ENCODE assay signal across 12 cellular contexts in genomic region chr2:36562245-36562644, GRCh38. TPM values are rescaled to one million over a fixed set of nuclear protein-coding genes. Genes with fewer than 3 reads are reported as not detected.
A peak's percentile ranks its signal among the peaks of the same experiment; 100 is the strongest.
DNase-seq lines count a peak whose midpoint lies in the region; ATAC-seq, FAIRE-seq and TF ChIP-seq lines count a peak whose summit lies in the region.
"Had no signal": no experiment of that assay in that cellular context is flagged by ENCODE, and none has a peak within 500 bp of the region (broad histone marks: within the 10 kb centered on the region; RNA-seq: fewer than 3 reads in every experiment).

No MANE protein-coding gene starts in this region.

- H3K36me3 Mint-ChIP-seq in CD8-positive, alpha-beta memory T cell: peaks cover 15 to 75% (median 32%) of the 10 kb centered on the region in 3 donors

- peak overlapping the region; percentile 36 to 57 for H3K27ac ChIP-seq in right atrium auricular region
- no peak overlapping the region for H3K27ac ChIP-seq in CD8-positive, alpha-beta memory T cell (ENCODE audit: low read depth, low read length)

- intact Hi-C loops in Right ventricle myocardium inferior (cut with DNase I): no loop called here

- H3K36me3 ChIP-seq in right atrium auricular region: no peaks in the 10 kb centered on the region
- no peaks in the 10 kb centered on the region for H3K36me3 ChIP-seq in CD8-positive, alpha-beta memory T cell (ENCODE audit: insufficient read depth, low read length)

- peaks cover 10 to 21% (median 16%) of the 10 kb centered on the region in 3 donors for H3K4me1 Mint-ChIP-seq in CD8-positive, alpha-beta memory T cell

- peaks cover 0 to 4% of the 10 kb centered on the region in 2 donors for H3K4me1 ChIP-seq in right atrium auricular region
- H3K4me1 ChIP-seq in CD8-positive, alpha-beta memory T cell (ENCODE audit: insufficient read depth, low read length): no peaks in the 10 kb centered on the region

- POLR2A ChIA-PET in CD8-positive, alpha-beta memory T cell (lab: Charles Lee): no interaction called here

- TF ChIP-seq CTCF in right atrium auricular region (IDR thresholded peaks at IDR 0.05): no peak

- no peak overlapping the region for H3K4me3 ChIP-seq in right atrium auricular region
- H3K4me3 ChIP-seq in CD8-positive, alpha-beta memory T cell (ENCODE audit: low read length): no peak overlapping the region

- no peak overlapping the region for H3K27ac Mint-ChIP-seq in CD8-positive, alpha-beta memory T cell
- H3K27ac Mint-ChIP-seq: naive thymus-derived CD4-positive, alpha-beta T cell had no signal

- ATAC-seq in Right ventricle myocardium inferior: no peak

- DNase-seq in right atrium auricular region (ENCODE audit: low spot score): no peak
- no peak for DNase-seq in Right ventricle myocardium inferior (ENCODE audit: missing footprints)
- DNase-seq in astrocyte of the hippocampus (ENCODE audit: low read depth, low spot score): peak; percentile 70
- peak; percentile 84 for DNase-seq in iris pigment epithelial cell (ENCODE audit: low read depth)
- DNase-seq in urothelium cell line (ENCODE audit: low spot score): peak; percentile 11
- no peak for DNase-seq in occipital lobe (lab: John Stamatoyannopoulos, UW)
- no peak for DNase-seq in CD8-positive, alpha-beta memory T cell
- DNase-seq in activated naive CD4-positive, alpha-beta T cell treated with Interleukin-2 at 50 U/mL for 16 hours: no peak
- DNase-seq: activated CD8-positive, alpha-beta memory T cell treated with anti-CD3 and anti-CD28 coated beads, Interleukin-2, amount 50 U/mL, for 48 hours; naive thymus-derived CD4-positive, alpha-beta T cell; NCI-H1417 had no signal

- no peaks in the 10 kb centered on the region for H3K9me3 ChIP-seq in right atrium auricular region
- no peaks in the 10 kb centered on the region for H3K9me3 ChIP-seq in CD8-positive, alpha-beta memory T cell (ENCODE audit: low read length)

- no peaks in the 10 kb centered on the region for H3K9me3 Mint-ChIP-seq in CD8-positive, alpha-beta memory T cell
- H3K9me3 Mint-ChIP-seq: brain; naive thymus-derived CD4-positive, alpha-beta T cell had no signal

- no peaks in the 10 kb centered on the region for H3K27me3 Mint-ChIP-seq in CD8-positive, alpha-beta memory T cell
- H3K27me3 Mint-ChIP-seq: brain; naive thymus-derived CD4-positive, alpha-beta T cell had no signal

- CTCF ChIA-PET in CD8-positive, alpha-beta memory T cell (lab: Charles Lee): no interaction called here

- no peaks in the 10 kb centered on the region for H3K27me3 ChIP-seq in right atrium auricular region
- H3K27me3 ChIP-seq in CD8-positive, alpha-beta memory T cell (ENCODE audit: insufficient read depth, low read length, poor library complexity, severe bottlenecking): no peaks in the 10 kb centered on the region

- no peak overlapping the region for H3K4me3 Mint-ChIP-seq in CD8-positive, alpha-beta memory T cell
- H3K4me3 Mint-ChIP-seq: naive thymus-derived CD4-positive, alpha-beta T cell had no signal

- no peak for FAIRE-seq in urothelium cell line (lab: Jason Lieb, UNC)

RNA-seq across cellular contexts. Expression of gene FEZ2, which starts 35.7 kb away (rescaled TPM):
- total RNA-seq in right atrium auricular region (10 to 100 TPM; 30.3 to 81.5 TPM), Right ventricle myocardium inferior (36.0 TPM), occipital lobe (54.3 TPM)
- 1 to 10 TPM; 6.9 to 8.1 TPM for total RNA-seq in CD8-positive, alpha-beta memory T cell
- polyA plus RNA-seq in CD8-positive, alpha-beta memory T cell: 3.1 TPM

Comparison
In these comparisons a context has a peak if more than half of its experiments do, and no peak if none do; other contexts are left out.
1. DNase-seq: peak in astrocyte of the hippocampus (single experiment), iris pigment epithelial cell (single experiment) and urothelium cell line (single experiment); none in right atrium auricular region (single experiment), Right ventricle myocardium inferior (single experiment), occipital lobe (single experiment), CD8-positive, alpha-beta memory T cell (0 of 5) and activated naive CD4-positive, alpha-beta T cell treated with Interleukin-2 at 50 U/mL for 16 hours (single experiment).